In genomic region chr6:43178150-43178549, GRCh38 we compare ENCODE assay signal across 20 cellular contexts.
"Had no signal": no experiment of that assay in that cellular context is flagged by ENCODE, and none has a peak within 500 bp of the region (broad histone marks: within the 10 kb centered on the region; RNA-seq: fewer than 3 reads in every experiment).

No MANE protein-coding gene starts in this region.

- H3K36me3 ChIP-seq: uterus had no signal

- H3K9me3 Mint-ChIP-seq: activated CD4-positive, alpha-beta memory T cell treated with anti-CD3 and anti-CD28 coated beads for 36 hours; activated naive CD8-positive, alpha-beta T cell treated with anti-CD3 and anti-CD28 coated beads, Interleukin-2, amount 10 ng/mL, durations not matched to agents 7 days and 5 days; effector memory CD8-positive, alpha-beta T cell; natural killer cell had no signal

- H3K9me3 ChIP-seq: colonic mucosa, esophagus squamous epithelium, gastrocnemius medialis, left lung, testis, uterus had no signal

- H3K4me3 Mint-ChIP-seq: activated CD4-positive, alpha-beta memory T cell treated with anti-CD3 and anti-CD28 coated beads for 36 hours; activated naive CD8-positive, alpha-beta T cell treated with anti-CD3 and anti-CD28 coated beads, Interleukin-2, amount 10 ng/mL, durations not matched to agents 7 days and 5 days; effector memory CD8-positive, alpha-beta T cell; natural killer cell had no signal

- H3K36me3 Mint-ChIP-seq: natural killer cell had no signal

- ATAC-seq: effector memory CD8-positive, alpha-beta T cell; gastrocnemius medialis; left lung; natural killer cell had no signal

- H3K27ac ChIP-seq: colonic mucosa, esophagus squamous epithelium, gastrocnemius medialis, left lung, testis, uterus had no signal

- H3K27me3 Mint-ChIP-seq: activated CD4-positive, alpha-beta memory T cell treated with anti-CD3 and anti-CD28 coated beads for 36 hours; activated naive CD8-positive, alpha-beta T cell treated with anti-CD3 and anti-CD28 coated beads, Interleukin-2, amount 10 ng/mL, durations not matched to agents 7 days and 5 days; effector memory CD8-positive, alpha-beta T cell had no signal

- H3K4me3 ChIP-seq: colonic mucosa, dorsolateral prefrontal cortex, esophagus squamous epithelium, gastrocnemius medialis, left lung, lung, testis, uterus had no signal

- H3K27ac Mint-ChIP-seq: activated CD4-positive, alpha-beta memory T cell treated with anti-CD3 and anti-CD28 coated beads for 36 hours; natural killer cell had no signal

- FAIRE-seq: bronchial epithelial cell had no signal

- H3K27me3 ChIP-seq: colonic mucosa, dorsolateral prefrontal cortex, esophagus squamous epithelium, gastrocnemius medialis, left lung, testis, uterus had no signal

- DNase-seq: activated CD4-positive, alpha-beta memory T cell treated with anti-CD3 and anti-CD28 coated beads for 36 hours; activated CD4-positive, alpha-beta T cell treated with anti-CD3 and anti-CD28 coated beads for 48 hours; activated naive CD8-positive, alpha-beta T cell treated with anti-CD3 and anti-CD28 coated beads, Interleukin-2, amount 10 ng/mL, durations not matched to agents 7 days and 5 days; activated T-cell treated with anti-CD3 and anti-CD28 coated beads for 4 hours; colonic mucosa; effector memory CD8-positive, alpha-beta T cell; esophagus squamous epithelium; gastrocnemius medialis; hippocampal formation; kidney glomerular epithelial cell; left lung; natural killer cell; occipital lobe; stimulated activated CD4-positive, alpha-beta T cell treated with anti-CD3 and anti-CD28 coated beads, Interleukin-2, amount 100 ng/mL, for 48 hours; stimulated activated naive CD4-positive, alpha-beta T cell; testis; uterus had no signal
